28 cellular contexts compared by ENCODE assay signal in the genomic region with DNA sequence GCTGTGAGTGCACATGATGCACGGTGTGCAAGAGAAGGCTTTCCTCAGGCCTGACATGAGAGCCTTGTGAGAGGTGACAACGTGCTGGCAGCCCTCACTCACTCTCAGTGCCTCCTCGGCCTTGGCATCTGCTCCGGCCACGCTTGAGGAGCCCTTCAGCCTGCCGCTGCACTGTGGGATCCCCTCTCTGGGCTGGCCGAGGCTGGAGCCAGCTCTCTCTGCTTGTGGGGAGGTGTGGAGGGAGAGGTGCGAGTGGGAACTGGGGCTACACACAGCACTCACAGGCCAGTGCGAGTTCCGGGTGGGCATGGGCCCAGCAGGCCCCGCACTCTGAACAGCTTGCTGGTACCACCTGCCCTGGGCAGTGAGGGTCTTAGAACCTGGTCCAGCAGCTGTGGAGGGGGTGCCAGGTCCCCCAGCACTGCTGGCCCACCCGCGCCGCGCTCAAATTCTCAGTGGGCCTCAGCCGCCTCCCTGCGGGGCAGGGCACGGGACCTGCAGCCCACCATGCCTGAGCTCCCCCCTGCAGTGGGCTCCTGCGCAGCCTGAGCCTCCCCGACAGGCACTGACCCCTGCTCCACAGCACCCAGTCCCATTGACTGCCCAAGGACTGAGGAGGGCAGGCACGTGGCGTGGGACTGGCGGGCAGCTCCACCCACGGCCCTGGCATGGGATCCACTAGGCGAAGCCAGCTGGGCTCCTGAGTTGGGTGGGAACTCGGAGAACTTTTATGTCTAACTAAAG.
"Had no signal": no experiment of that assay in that cellular context is flagged by ENCODE, and none has a peak within 500 bp of the region (broad histone marks: within the 10 kb centered on the region; RNA-seq: fewer than 3 reads in every experiment).

No MANE protein-coding gene starts in this region.

- H3K27ac ChIP-seq: coronary artery, esophagus muscularis mucosa, foreskin keratinocyte, gastroesophageal sphincter, heart right ventricle, prostate gland, right atrium auricular region, skin epidermis, stomach, tibial artery had no signal

- DNase-seq: dermis blood vessel endothelial cell; effector memory CD4-positive, alpha-beta T cell; foreskin keratinocyte; glutamatergic neuron; heart right ventricle; hippocampal formation; kidney glomerular epithelial cell; left colon; left ventricle myocardium superior; naive B cell; stimulated activated CD4-positive, alpha-beta T cell treated with anti-CD3 and anti-CD28 coated beads, Interleukin-12 subunit alpha, Interleukin-12 subunit beta, amount 100 ng/mL, for 4 hours; stimulated activated CD4-positive, alpha-beta T cell treated with anti-CD3 and anti-CD28 coated beads, Interleukin-1b, Interleukin-23, amount 100 ng/mL, for 48 hours; stimulated activated CD4-positive, alpha-beta T cell treated with anti-CD3 and anti-CD28 coated beads, Interleukin-4, amount 100 ng/mL, for 1 hour; stimulated activated CD8-positive, alpha-beta memory T cell treated with anti-CD3 and anti-CD28 coated beads, Interleukin-4, amount 100 ng/mL, for 48 hours; stimulated activated naive CD4-positive, alpha-beta T cell treated with Interleukin-2 at 50 U/mL for 16 hours; stomach had no signal

- FAIRE-seq: endothelial cell of umbilical vein, islet of Langerhans had no signal

- H3K9me3 ChIP-seq: prostate gland, right atrium auricular region had no signal

- ATAC-seq: foreskin keratinocyte; gastroesophageal sphincter; left colon; left ventricle myocardium superior; mucosa of descending colon; natural killer cell treated with Interleukin-12 subunit alpha and Interleukin-12 subunit beta and Interleukin-15 and Interleukin-18, amount 100 ng/mL, for 72 hours had no signal

- H3K4me1 ChIP-seq: foreskin keratinocyte, prostate gland, right atrium auricular region, stomach had no signal

- H3K36me3 ChIP-seq: esophagus muscularis mucosa, gastroesophageal sphincter, heart right ventricle, prostate gland, right atrium auricular region, stomach, tibial artery had no signal

- H3K27me3 ChIP-seq: esophagus muscularis mucosa, foreskin keratinocyte, gastroesophageal sphincter, heart right ventricle, right atrium auricular region, stomach, tibial artery had no signal

- H3K4me3 ChIP-seq: coronary artery, esophagus muscularis mucosa, gastroesophageal sphincter, heart right ventricle, lung, mucosa of descending colon, prostate gland, right atrium auricular region, skin epidermis, stomach, tibial artery had no signal
